ENCODE assay signal across 10 cellular contexts in the genomic region with DNA sequence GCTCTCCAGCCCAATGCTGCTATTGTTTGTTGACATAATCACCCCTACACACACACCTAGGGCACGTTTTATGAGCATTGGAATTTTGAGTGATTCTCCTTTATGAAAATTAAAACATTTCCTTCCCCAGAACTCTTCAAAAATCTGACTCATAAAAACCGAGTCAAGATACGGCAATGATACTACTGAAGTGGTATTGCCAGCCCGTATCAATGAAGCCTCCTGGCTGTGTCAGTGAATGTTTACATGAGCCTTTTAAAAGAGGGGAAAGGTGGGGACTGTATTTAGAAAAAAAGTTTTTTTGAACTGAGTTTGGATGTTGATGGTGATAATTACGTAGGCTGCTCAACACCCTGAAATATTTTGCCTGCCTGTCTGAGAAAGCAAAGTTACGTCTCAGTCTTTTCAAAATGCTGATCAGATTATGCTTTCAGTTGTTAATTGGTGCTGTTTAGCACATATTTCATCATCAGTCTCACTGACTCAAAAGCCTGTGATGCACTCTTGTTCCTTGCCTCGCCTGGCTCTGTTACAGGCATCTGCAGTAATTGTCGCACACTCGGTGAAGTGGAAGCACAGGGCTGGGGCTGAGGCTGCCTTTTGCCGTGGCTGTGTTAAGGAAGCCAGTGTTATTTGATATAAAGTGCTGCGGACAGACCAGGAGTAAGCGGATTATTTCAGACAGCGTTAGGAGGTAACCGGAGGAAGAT.
DNase-seq lines count a peak whose midpoint lies in the region; ATAC-seq and TF ChIP-seq lines count a peak whose summit lies in the region.
"Had no signal": no experiment of that assay in that cellular context is flagged by ENCODE, and none has a peak within 500 bp of the region (broad histone marks: within the 10 kb centered on the region; RNA-seq: fewer than 3 reads in every experiment).

No MANE protein-coding gene starts in this region.

- intact Hi-C loops in spleen (cut with DNase I; ENCODE audit: low total_unique reads), result no loop called here

- H3K4me1 ChIP-seq in BE2C, result peaks cover 3% of the 10 kb centered on the region; the same call in 1 of the 2 replicates
- no peaks in the 10 kb centered on the region for H3K4me1 ChIP-seq in spleen

- no peaks in the 10 kb centered on the region for H3K36me3 ChIP-seq in BE2C
- H3K36me3 ChIP-seq in spleen, result peaks cover 0 to under 1% (median 0%) of the 10 kb centered on the region in 6 donors

- H3K27ac ChIP-seq in spleen, result no peak overlapping the region

- WGBS in spleen, 5 donors, result 71 to 86% (median 79%) methylated on average over 14 of the region's 14 CpGs

- H3K27me3 ChIP-seq in BE2C (no peaks in the 10 kb centered on the region), spleen (replicated peaks in 1 of 7) (no peaks in the 10 kb centered on the region)

- no peaks in the 10 kb centered on the region for H3K27me3 Mint-ChIP-seq in osteocyte (ENCODE audit: unreplicated experiment)

- peaks cover 15% of the 10 kb centered on the region for H3K4me1 Mint-ChIP-seq in osteocyte (ENCODE audit: unreplicated experiment)

- no peak for TF ChIP-seq POLR2A in spleen (IDR thresholded peaks at IDR 0.05)

- H3K9me3 Mint-ChIP-seq in osteocyte (ENCODE audit: unreplicated experiment), result peaks cover 14% of the 10 kb centered on the region

- TF ChIP-seq CTCF in BE2C (IDR thresholded peaks at IDR 0.05; ENCODE audit: low read depth, low read length), result no peak
- no peak for TF ChIP-seq CTCF in fibroblast of pulmonary artery (IDR thresholded peaks at IDR 0.05; ENCODE audit: low read length, missing control alignments)
- TF ChIP-seq CTCF in osteocyte (IDR thresholded peaks at IDR 0.05), result no peak
- TF ChIP-seq CTCF in spleen (IDR thresholded peaks at IDR 0.05 in 8 of 11, conservative IDR thresholded peaks at IDR 0.05 in 3 of 11), result no peak

- no peak overlapping the region for H3K4me3 Mint-ChIP-seq in osteocyte (ENCODE audit: unreplicated experiment)

- H3K36me3 Mint-ChIP-seq in osteocyte (ENCODE audit: unreplicated experiment), result peaks cover 12% of the 10 kb centered on the region

- H3K4me3 ChIP-seq in BE2C (ENCODE audit: low read depth, low read length) (peak overlapping the region; percentile 17), fibroblast of pulmonary artery (replicated peaks; ENCODE audit: low read depth, low read length) (no peak overlapping the region), spleen (no peak overlapping the region)

- H3K9me3 ChIP-seq in BE2C, result no peaks in the 10 kb centered on the region
- peaks cover 3 to 22% (median 17%) of the 10 kb centered on the region in 8 donors for H3K9me3 ChIP-seq in spleen

- peak overlapping the region; percentile 83 for H3K27ac Mint-ChIP-seq in osteocyte (ENCODE audit: unreplicated experiment)

- no peak for ATAC-seq in GM18873 (IDR thresholded peaks at IDR 0.05; ENCODE audit: low FRiP score, unreplicated experiment)

- DNase-seq in BE2C, result peak; percentile 47
- DNase-seq in NCI-H82 (lab: John Stamatoyannopoulos, UW), result peak; percentile 92
- DNase-seq in fibroblast of pulmonary artery (ENCODE audit: low read depth), result peak; percentile 54
- peak; percentile 63 for DNase-seq in osteocyte (ENCODE audit: extremely low spot score, unreplicated experiment)
- no peak for DNase-seq in spleen
- DNase-seq in RPMI8226, result no peak
- no peak for DNase-seq in stimulated activated CD4-positive, alpha-beta T cell treated with anti-CD3 and anti-CD28 coated beads, Interleukin-12 subunit alpha, Interleukin-12 subunit beta, amount 100 ng/mL, for 4 hours
- DNase-seq: activated T-cell treated with anti-CD3 and anti-CD28 coated beads for 4 hours, NCI-H526 had no signal

Comparison
In these comparisons a context has a peak if more than half of its experiments do, and no peak if none do; other contexts are left out.
1. DNase-seq: peak in BE2C (single experiment), NCI-H82 (single experiment), fibroblast of pulmonary artery (single experiment) and osteocyte (single experiment); none in spleen (single experiment), RPMI8226 (single experiment) and stimulated activated CD4-positive, alpha-beta T cell treated with anti-CD3 and anti-CD28 coated beads, Interleukin-12 subunit alpha, Interleukin-12 subunit beta, amount 100 ng/mL, for 4 hours (single experiment).